ENCODE assay signal across 7 cellular contexts in the genomic region with DNA sequence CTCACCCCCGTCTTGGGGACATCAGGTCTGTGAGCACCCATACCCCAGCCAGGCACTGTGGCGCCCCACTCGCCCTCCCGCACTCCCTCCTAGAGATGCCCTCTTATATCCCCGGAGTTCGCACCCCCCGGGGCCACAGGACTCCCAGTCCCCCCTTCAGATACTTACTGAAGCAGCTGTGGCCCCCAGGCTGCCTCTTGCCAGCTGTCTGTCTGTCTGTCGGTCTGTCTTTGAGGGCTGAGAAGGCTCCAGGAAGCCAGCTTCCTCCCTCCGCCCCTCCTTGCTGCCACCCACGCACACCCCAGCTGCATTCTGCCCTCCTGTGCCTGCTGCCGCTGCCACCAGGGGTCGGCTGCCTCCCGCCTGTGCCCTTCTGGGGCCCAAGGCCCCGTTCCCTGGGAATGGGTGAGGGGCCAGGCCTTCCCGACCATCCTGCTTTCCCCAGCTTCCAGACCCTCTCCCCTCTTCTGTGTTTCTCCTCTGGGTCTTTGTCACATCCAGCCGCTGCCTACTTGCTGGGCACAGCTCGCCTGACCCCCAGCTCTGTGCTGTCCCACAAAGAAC. TPM values are rescaled to one million over a fixed set of nuclear protein-coding genes. Genes with fewer than 3 reads are reported as not detected.
DNase-seq lines count a peak whose midpoint lies in the region; ATAC-seq lines count a peak whose summit lies in the region.

A gene (minus strand): TSS at position 226 of the 564 bp plus-strand sequence. CDS start 1,200 bp downstream, outside the sequence.

- no peak within 1 kb of the TSS for H3K4me3 ChIP-seq in right cardiac atrium (ENCODE audit: low read length)

- H3K27ac ChIP-seq in right cardiac atrium (ENCODE audit: low read length) = no peak within 1 kb of the TSS

- peak; percentile 74 to 75 for DNase-seq in Kasumi-1 (lab: John Stamatoyannopoulos, UW)
- DNase-seq in activated CD8-positive, alpha-beta memory T cell treated with anti-CD3 and anti-CD28 coated beads for 4 hours (ENCODE audit: low read depth in 2 of 2) = peak; percentile 72 to 84
- peak in 2 of 3 donors; percentile 72 to 75 for DNase-seq in right cardiac atrium
- peak; percentile 72 for DNase-seq in stimulated activated CD8-positive, alpha-beta memory T cell treated with anti-CD3 and anti-CD28 coated beads, Interleukin-15, amount 100 ng/mL, for 24 hours (ENCODE audit: low read depth)

- intact Hi-C loops in right cardiac atrium (cut with DNase I) = no loop called here

- ATAC-seq in GM19397 (IDR thresholded peaks at IDR 0.05; ENCODE audit: unreplicated experiment) (peak; percentile 49), right cardiac atrium (peak in 1 of 2 donors; percentile 10), HG03565 (IDR thresholded peaks at IDR 0.05; ENCODE audit: unreplicated experiment) (no peak), HG03095 (IDR thresholded peaks at IDR 0.05; ENCODE audit: unreplicated experiment) (no peak)

- no peaks in the 10 kb centered on the region for H3K27me3 ChIP-seq in right cardiac atrium (ENCODE audit: control insufficient read depth, insufficient read depth)

- peaks cover 2% of the 10 kb centered on the region for H3K4me1 ChIP-seq in right cardiac atrium (ENCODE audit: control insufficient read depth, insufficient read depth, low read length)

- no peaks in the 10 kb centered on the region for H3K9me3 ChIP-seq in right cardiac atrium (ENCODE audit: control insufficient read depth, low read length)

- 78% methylated on average over 17 of the region's 17 CpGs for WGBS in right cardiac atrium

RNA-seq across cellular contexts. Expression of the gene that starts here (rescaled TPM):
- total RNA-seq in right cardiac atrium = 1 to 10 TPM in 1 of 4 donors, under 1 TPM in 3; 0.28 to 1.7 (median 0.66) TPM
- polyA plus RNA-seq in right cardiac atrium = 0.29 TPM
